ENCODE assay signal across 18 cellular contexts in genomic region chr13:97448503-97449251, GRCh38. TPM values are rescaled to one million over a fixed set of nuclear protein-coding genes. Genes with fewer than 3 reads are reported as not detected.
DNase-seq lines count a peak whose midpoint lies in the region; ATAC-seq and TF ChIP-seq lines count a peak whose summit lies in the region.
"Had no signal": no experiment of that assay in that cellular context is flagged by ENCODE, and none has a peak within 500 bp of the region (broad histone marks: within the 10 kb centered on the region; RNA-seq: fewer than 3 reads in every experiment).

No MANE protein-coding gene starts in this region.

- H3K27me3 Mint-ChIP-seq in endodermal cell (ENCODE audit: insufficient read depth), result no peaks in the 10 kb centered on the region

- no peak overlapping the region for H3K4me3 ChIP-seq in endodermal cell (ENCODE audit: low read length)
- H3K4me3 ChIP-seq: ascending aorta, gastroesophageal sphincter, skin epidermis, tibial nerve had no signal

- H3K9me3 ChIP-seq in endodermal cell (ENCODE audit: control insufficient read depth, low read length), result peaks cover 7% of the 10 kb centered on the region
- H3K9me3 ChIP-seq: ascending aorta, gastroesophageal sphincter had no signal

- no peaks in the 10 kb centered on the region for H3K27me3 ChIP-seq in endodermal cell (ENCODE audit: control insufficient read depth, insufficient read depth, low read length, poor library complexity, severe bottlenecking)
- H3K27me3 ChIP-seq: ascending aorta, gastroesophageal sphincter, tibial nerve had no signal

- DNase-seq in ELF-1 (ENCODE audit: low read depth, low spot score) (peak; percentile 50), endodermal cell (peak; percentile 49), NCI-H2081 treated with DMSO at 0.1 percent for 48 hours (lab: John Stamatoyannopoulos, UW) (no peak), mesenteric fat pad (ENCODE audit: low spot score) (no peak)
- DNase-seq in activated CD4-positive, alpha-beta T cell treated with anti-CD3 and anti-CD28 coated beads for 48 hours, result no peak
- no peak for DNase-seq in stimulated activated CD4-positive, alpha-beta T cell treated with anti-CD3 and anti-CD28 coated beads, Interleukin-4, amount 100 ng/mL, for 1 hour
- DNase-seq: activated T-cell treated with anti-CD3 and anti-CD28 coated beads for 4 hours; effector CD4-positive, alpha-beta T cell; NCI-H1092; NCI-H526 treated with DMSO at 0.1 percent for 48 hours had no signal

- H3K27ac ChIP-seq in endodermal cell (ENCODE audit: low read depth, low read length), result no peak overlapping the region
- H3K27ac ChIP-seq: ascending aorta, gastroesophageal sphincter, skin epidermis, tibial nerve had no signal

- peak; percentile 44 for ATAC-seq in GM21390 (IDR thresholded peaks at IDR 0.05; ENCODE audit: unreplicated experiment)
- ATAC-seq in HG03066 (IDR thresholded peaks at IDR 0.05; ENCODE audit: low read depth, unreplicated experiment), result peak; percentile 49
- ATAC-seq: gastroesophageal sphincter, left lobe of liver, Right ventricle myocardium inferior had no signal

- no peak for TF ChIP-seq CTCF in endodermal cell (conservative IDR thresholded peaks at IDR 0.05)

- peaks cover 21% of the 10 kb centered on the region for H3K4me1 Mint-ChIP-seq in endodermal cell

- H3K36me3 Mint-ChIP-seq in endodermal cell (ENCODE audit: low read depth), result peaks cover 50% of the 10 kb centered on the region

- no peak overlapping the region for H3K4me3 Mint-ChIP-seq in endodermal cell

- H3K4me1 ChIP-seq in endodermal cell (ENCODE audit: control insufficient read depth, insufficient read depth, low read length), result peaks cover 6% of the 10 kb centered on the region
- H3K4me1 ChIP-seq: ascending aorta had no signal

- peak overlapping the region; percentile 27 for H3K27ac Mint-ChIP-seq in endodermal cell

- no peak overlapping the region for H3K9ac ChIP-seq in endodermal cell (ENCODE audit: extremely low read depth, low read length, poor library complexity, severe bottlenecking)

- 91 to 96% methylated on average over 5 of the region's 5 CpGs for WGBS in endodermal cell (ENCODE audit: insufficient coverage in 1 of 2, insufficient read length in 1 of 2), 2 experiments

- H3K9me3 Mint-ChIP-seq in endodermal cell, result no peaks in the 10 kb centered on the region

- H3K36me3 ChIP-seq in endodermal cell (ENCODE audit: control insufficient read depth, insufficient read depth, low read length), result peaks cover 92% of the 10 kb centered on the region
- H3K36me3 ChIP-seq: gastroesophageal sphincter had no signal

RNA-seq across cellular contexts. Expression of gene RAP2A, which starts 14.7 kb away (rescaled TPM):
- 10 to 100 TPM; 76.7 to 83.9 TPM for total RNA-seq in endodermal cell
- polyA plus RNA-seq in endodermal cell (2013, experiment 1 of 2), result 28.8 TPM
- polyA plus RNA-seq in endodermal cell (2013, experiment 2 of 2), result 31.4 TPM
- 38.3 TPM for total RNA-seq in mesenteric fat pad

Comparison
In these comparisons a context has a peak if more than half of its experiments do, and no peak if none do; other contexts are left out.
1. DNase-seq: peak in ELF-1 (single experiment) and endodermal cell (single experiment); none in activated CD4-positive, alpha-beta T cell treated with anti-CD3 and anti-CD28 coated beads for 48 hours (single experiment), stimulated activated CD4-positive, alpha-beta T cell treated with anti-CD3 and anti-CD28 coated beads, Interleukin-4, amount 100 ng/mL, for 1 hour (single experiment), NCI-H2081 treated with DMSO at 0.1 percent for 48 hours (single experiment) and mesenteric fat pad (single experiment).